ENCODE assay signal across 1 cellular context in the genomic region with DNA sequence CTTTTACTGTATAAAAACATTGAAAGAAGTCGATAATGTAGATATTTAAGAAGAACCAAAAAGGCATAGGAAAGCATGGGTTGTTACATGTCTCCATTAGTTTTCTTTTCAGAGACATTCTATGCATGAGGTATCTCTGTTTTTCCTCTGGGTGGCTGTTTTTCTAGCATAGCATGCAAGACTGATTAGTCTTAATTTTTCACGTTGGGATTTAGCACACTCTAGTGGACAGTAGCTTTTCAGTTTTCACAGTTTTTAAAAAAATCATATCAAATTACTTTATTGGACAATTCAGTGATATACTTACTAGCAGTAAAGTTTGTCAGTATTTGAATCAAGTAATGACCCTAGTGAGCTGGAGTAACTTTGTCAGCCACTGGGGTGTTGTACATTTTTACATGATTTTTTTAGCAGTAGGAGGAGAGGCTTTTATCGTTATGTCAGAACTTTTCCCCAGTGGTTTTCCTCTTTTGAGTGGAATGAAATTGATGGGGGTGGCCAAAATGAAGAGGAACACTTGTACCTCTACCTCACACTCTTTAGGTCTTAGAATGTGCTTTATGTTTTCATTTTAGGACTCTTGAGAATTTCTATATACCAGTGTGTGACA.
TF ChIP-seq lines count a peak whose summit lies in the region.

No MANE protein-coding gene starts in this region.

TF ChIP-seq in GM23338, 12 proteins besides CTCF, POLR2A, EP300 and RAD21 (continued from another document):
- TF ChIP-seq ZNF462 (CRISPR knock-in tag; IDR thresholded peaks at IDR 0.05) (no peak), STAT1 (IDR thresholded peaks at IDR 0.05; ENCODE audit: unreplicated experiment) (no peak)
